ENCODE assay signal across 8 cellular contexts in the genomic region with DNA sequence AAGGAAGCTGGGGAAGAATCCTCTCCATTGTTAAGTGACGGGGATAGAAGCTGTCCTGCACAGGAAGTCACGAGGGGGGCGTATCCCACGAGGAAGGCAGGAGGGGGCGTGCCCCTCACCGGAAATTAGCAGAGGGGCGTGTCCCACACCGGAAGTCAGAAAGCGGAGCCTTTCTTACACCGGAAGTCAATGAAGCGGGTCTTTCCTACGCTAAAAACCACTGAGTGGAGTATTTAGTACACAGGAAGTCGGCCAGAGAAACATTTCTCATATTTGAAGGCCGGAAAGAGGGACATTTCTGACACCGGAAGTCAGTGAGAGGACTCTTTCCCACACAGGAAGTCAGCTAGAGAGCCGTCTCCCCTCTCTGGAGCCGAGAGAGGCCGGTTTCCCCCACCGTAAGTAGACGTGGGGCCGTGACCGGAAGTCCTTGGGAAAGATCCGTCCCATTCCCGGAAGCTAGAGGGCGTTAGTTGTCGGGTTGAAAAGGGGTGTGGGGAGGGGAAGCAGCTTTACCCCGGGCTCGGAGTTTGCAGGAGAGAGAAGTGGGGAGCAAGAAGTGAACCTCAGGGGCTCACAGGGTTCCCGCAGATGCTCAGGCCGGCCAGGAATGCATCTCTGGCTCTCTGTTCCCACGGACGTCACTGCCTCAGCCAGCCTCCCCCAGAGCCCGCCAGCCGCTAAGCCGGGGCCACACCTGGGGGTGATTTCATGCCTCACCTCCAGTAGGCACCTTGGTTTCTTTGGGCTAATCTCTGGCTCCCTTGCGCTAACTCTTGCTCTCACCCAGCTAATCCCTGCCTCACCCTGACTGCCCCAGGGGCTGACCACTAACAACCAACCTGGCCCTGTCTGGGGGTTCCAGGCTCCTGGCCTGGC. TPM values are rescaled to one million over a fixed set of nuclear protein-coding genes. Genes with fewer than 3 reads are reported as not detected.
DNase-seq lines count a peak whose midpoint lies in the region; ATAC-seq, FAIRE-seq and TF ChIP-seq lines count a peak whose summit lies in the region.

No MANE protein-coding gene starts in this region.

- H3K9me3 ChIP-seq in T-helper 17 cell (ENCODE audit: control insufficient read depth, low read length, poor library complexity, severe bottlenecking) = no peaks in the 10 kb centered on the region
- H3K9me3 ChIP-seq in right cardiac atrium (ENCODE audit: control insufficient read depth, low read length) = no peaks in the 10 kb centered on the region
- no peaks in the 10 kb centered on the region for H3K9me3 ChIP-seq in uterus

- peak overlapping the region; percentile 95 for H3K27ac ChIP-seq in angular gyrus (ENCODE audit: low read depth, low read length)
- peak overlapping the region; percentile 95 for H3K27ac ChIP-seq in right cardiac atrium (ENCODE audit: low read length)
- H3K27ac ChIP-seq in uterus = peak overlapping the region; percentile 92 to 95

- ATAC-seq in HG02798 (IDR thresholded peaks at IDR 0.05; ENCODE audit: poor library complexity, unreplicated experiment) (peak; percentile 76), T-helper 17 cell (peak; percentile 66), right cardiac atrium (peak; percentile 91 to 93)

- peaks cover 69% of the 10 kb centered on the region for H3K4me1 Mint-ChIP-seq in T-helper 17 cell

- H3K4me1 ChIP-seq in right cardiac atrium (ENCODE audit: control insufficient read depth, insufficient read depth, low read length) = peaks cover 11% of the 10 kb centered on the region
- peaks cover 0 to 9% of the 10 kb centered on the region in 2 donors for H3K4me1 ChIP-seq in uterus

- intact Hi-C loops in right cardiac atrium (cut with DNase I) = no loop called here
- intact Hi-C loops in uterus (cut with DNase I; ENCODE audit: low total_unique reads) = no loop called here

- TF ChIP-seq POLR2A in GM12892 (IDR thresholded peaks at IDR 0.05; ENCODE audit: low read depth, low read length) (peak; percentile 77), uterus (IDR thresholded peaks at IDR 0.05) (no peak)

- H3K4me3 Mint-ChIP-seq in T-helper 17 cell = peak overlapping the region; percentile 96

- WGBS in right cardiac atrium = under 1% methylated on average over 36 of the region's 36 CpGs

- no peaks in the 10 kb centered on the region for H3K36me3 ChIP-seq in uterus

- DNase-seq in GM12892 (ENCODE audit: insufficient read length) = peak; percentile 71
- peak; percentile 94 for DNase-seq in NCI-H146 treated with DMSO at 0.1 percent for 48 hours (lab: John Stamatoyannopoulos, UW; ENCODE audit: unreplicated experiment)
- peak; percentile 76 to 85 (median 79) for DNase-seq in T-helper 17 cell
- peak; percentile 94 to 96 (median 96) for DNase-seq in right cardiac atrium
- DNase-seq in pulmonary artery endothelial cell (ENCODE audit: low read depth, low spot score) = peak; percentile 47
- DNase-seq in uterus = peak; percentile 92 to 94

- peak overlapping the region; percentile 99 for H3K27ac Mint-ChIP-seq in T-helper 17 cell

- peak; percentile 99 for FAIRE-seq in GM12892 (lab: Jason Lieb, UNC)

- peak; percentile 48 to 62 (median 58) for TF ChIP-seq CTCF in uterus (IDR thresholded peaks at IDR 0.05)

- no peaks in the 10 kb centered on the region for H3K36me3 Mint-ChIP-seq in T-helper 17 cell (ENCODE audit: low read depth)

- no peaks in the 10 kb centered on the region for H3K27me3 ChIP-seq in right cardiac atrium (ENCODE audit: control insufficient read depth, insufficient read depth)
- H3K27me3 ChIP-seq in uterus = no peaks in the 10 kb centered on the region

- H3K4me3 ChIP-seq in right cardiac atrium (ENCODE audit: low read length) = peak overlapping the region; percentile 85
- H3K4me3 ChIP-seq in uterus = peak overlapping the region; percentile 78 to 97

- H3K27me3 Mint-ChIP-seq in T-helper 17 cell = no peaks in the 10 kb centered on the region

RNA-seq across cellular contexts. Expression of a gene that starts 15.4 kb away (rescaled TPM):
- 10.0 TPM for polyA plus RNA-seq in GM12892 (2012; ENCODE audit: missing spikeins)
- total RNA-seq in T-helper 17 cell (100 to 1,000 TPM in 1 of 2 donors, 10 to 100 TPM in 1; 83.4 to 116 TPM), right cardiac atrium (1 to 10 TPM; 1.3 to 2.7 (median 1.5) TPM), pulmonary artery endothelial cell (0.26 and 0.32 TPM in 2 replicates), uterus (1 to 10 TPM in 3 of 4 donors, under 1 TPM in 1; 0.51 to 5.3 (median 3.1) TPM)
- polyA plus RNA-seq in right cardiac atrium = 0.45 TPM

RNA-seq across cellular contexts. Expression of a gene that starts 51.1 kb away (rescaled TPM):
- not detected for polyA plus RNA-seq in GM12892 (2012; ENCODE audit: missing spikeins)
- total RNA-seq in T-helper 17 cell (not detected), right cardiac atrium (not detected), pulmonary artery endothelial cell (not detected in 2 replicates), uterus (not detected)
- polyA plus RNA-seq in right cardiac atrium = not detected

RNA-seq across cellular contexts. Expression of a gene that starts 55.0 kb away (rescaled TPM):
- not detected for polyA plus RNA-seq in GM12892 (2012; ENCODE audit: missing spikeins)
- total RNA-seq in T-helper 17 cell (not detected), right cardiac atrium (1 to 10 TPM in 2 of 4 donors, under 1 TPM in 2; 0.48 to 1.3 (median 0.99) TPM), pulmonary artery endothelial cell (not detected in 2 replicates), uterus (1 to 10 TPM in 1 of 4 donors, under 1 TPM in 1, not detected in 2; 0.55 to 4.1 TPM)
- polyA plus RNA-seq in right cardiac atrium = 0.25 TPM

Comparison
In these comparisons a context has a peak if more than half of its experiments do, and no peak if none do; other contexts are left out.
1. Peak in every context shown above with its lines: DNase-seq, ATAC-seq, H3K4me3 ChIP-seq and H3K27ac ChIP-seq.
2. RNA of a gene that starts 15.4 kb away (total RNA-seq): 83.4 to 116 TPM in T-helper 17 cell; 0.51 to 5.3 TPM in uterus, 1.3 to 2.7 TPM in right cardiac atrium and 0.26 to 0.32 TPM in pulmonary artery endothelial cell; every median in the first group is over 10 times any median in the second.